8 cellular contexts compared by ENCODE assay signal in genomic region chr11:118907051-118907748, GRCh38. TPM values are rescaled to one million over a fixed set of nuclear protein-coding genes. Genes with fewer than 3 reads are reported as not detected.
DNase-seq lines count a peak whose midpoint lies in the region; ATAC-seq lines count a peak whose summit lies in the region.

No MANE protein-coding gene starts in this region.

- H3K27me3 Mint-ChIP-seq in memory B cell: no peaks in the 10 kb centered on the region

- H3K4me1 Mint-ChIP-seq in memory B cell: peaks cover 28% of the 10 kb centered on the region

- peak; percentile 74 for ATAC-seq in HG03064 (IDR thresholded peaks at IDR 0.05; ENCODE audit: low read depth, unreplicated experiment)
- ATAC-seq in memory B cell (ENCODE audit: low read depth): peak; percentile 91
- no peak for ATAC-seq in GM18868 (IDR thresholded peaks at IDR 0.05; ENCODE audit: unreplicated experiment)

- peak overlapping the region; percentile 90 for H3K27ac Mint-ChIP-seq in memory B cell

- no peak overlapping the region for H3K4me3 Mint-ChIP-seq in memory B cell

- DNase-seq in GM03348 (ENCODE audit: low spot score): peak; percentile 84
- DNase-seq in NCI-H460 (ENCODE audit: extremely low read depth, low read depth): peak; percentile 78
- DNase-seq in activated CD4-positive, alpha-beta T cell treated with anti-CD3 and anti-CD28 coated beads, Interleukin-2, amount 50 U/mL, for 48 hours: peak; percentile 93 to 94
- DNase-seq in effector CD4-positive, alpha-beta T cell: peak; percentile 84
- DNase-seq in memory B cell (ENCODE audit: low spot score in 2 of 2): peak; percentile 91 to 95
- DNase-seq in stimulated activated CD8-positive, alpha-beta memory T cell treated with anti-CD3 and anti-CD28 coated beads, Interleukin-15, amount 100 ng/mL, for 4 hours (ENCODE audit: low read depth in 2 of 2): peak; percentile 56 to 69

- peaks cover 12% of the 10 kb centered on the region for H3K36me3 Mint-ChIP-seq in memory B cell

- no peaks in the 10 kb centered on the region for H3K9me3 Mint-ChIP-seq in memory B cell

RNA-seq across cellular contexts. Expression of gene BCL9L, which starts 18.5 kb away (rescaled TPM):
- 12.1 and 16.4 TPM in 2 replicates for total RNA-seq in NCI-H460 (2014; rRNA removed; shearing (Covaris generic))
- 10.2 and 14.0 TPM in 2 replicates for polyA plus RNA-seq in NCI-H460 (2014; cell fraction: nucleus; rRNA removed)

RNA-seq across cellular contexts. Expression of gene CXCR5, which starts 23.5 kb away (rescaled TPM):
- 0.02 TPM in 1 of 2 replicates, not detected in the other for total RNA-seq in NCI-H460 (2014; rRNA removed; shearing (Covaris generic))
- not detected in 2 replicates for polyA plus RNA-seq in NCI-H460 (2014; cell fraction: nucleus; rRNA removed)

RNA-seq across cellular contexts. Expression of gene UPK2, which starts 48.9 kb away (rescaled TPM):
- not detected in 2 replicates for total RNA-seq in NCI-H460 (2014; rRNA removed; shearing (Covaris generic))
- not detected in 2 replicates for polyA plus RNA-seq in NCI-H460 (2014; cell fraction: nucleus; rRNA removed)
